9 cellular contexts compared by ENCODE assay signal in the genomic region with DNA sequence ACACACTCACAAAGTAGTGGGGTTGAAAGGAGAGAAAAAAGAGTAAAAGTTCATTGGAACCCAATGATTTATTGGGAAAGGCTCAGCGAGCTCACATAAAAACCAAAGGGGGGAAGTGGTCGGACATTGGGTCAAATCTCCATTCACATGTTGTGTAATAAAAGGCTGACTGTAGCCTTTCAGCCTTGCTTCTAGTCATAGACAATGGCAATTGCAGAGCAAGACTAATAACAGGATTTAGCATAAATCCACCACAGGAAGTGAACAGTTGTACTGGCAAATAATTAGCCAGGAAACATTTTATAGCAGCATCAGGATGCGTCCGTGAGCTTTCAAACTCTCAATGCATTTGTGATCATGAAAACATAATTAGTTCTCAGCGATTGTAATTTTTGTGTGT.
DNase-seq lines count a peak whose midpoint lies in the region; ATAC-seq, FAIRE-seq and TF ChIP-seq lines count a peak whose summit lies in the region.
"Had no signal": no experiment of that assay in that cellular context is flagged by ENCODE, and none has a peak within 500 bp of the region (broad histone marks: within the 10 kb centered on the region; RNA-seq: fewer than 3 reads in every experiment).

No MANE protein-coding gene starts in this region.

- no peak for FAIRE-seq in GM12892 (lab: Jason Lieb, UNC)

- DNase-seq in RPMI7951 (ENCODE audit: low read depth) (peak; percentile 31), midbrain (lab: John Stamatoyannopoulos, UW) (peak; percentile 7), GM12892 (ENCODE audit: insufficient read length) (no peak), DMS 273 (lab: John Stamatoyannopoulos, UW; ENCODE audit: unreplicated experiment) (no peak), left lobe of liver (ENCODE audit: low spot score) (no peak)
- DNase-seq: SW 1271 had no signal

- TF ChIP-seq POLR2A in GM12892 (IDR thresholded peaks at IDR 0.05; ENCODE audit: low read depth, low read length): no peak

- peak; percentile 73 for ATAC-seq in GM18868 (IDR thresholded peaks at IDR 0.05; ENCODE audit: unreplicated experiment)
- ATAC-seq in HG02943 (IDR thresholded peaks at IDR 0.05; ENCODE audit: low read depth, unreplicated experiment): peak; percentile 82
- ATAC-seq in left lobe of liver: no peak
- ATAC-seq in HG02852 (IDR thresholded peaks at IDR 0.05; ENCODE audit: unreplicated experiment): no peak

Comparison
In these comparisons a context has a peak if more than half of its experiments do, and no peak if none do; other contexts are left out.
1. ATAC-seq: peak in GM18868 (single experiment) and HG02943 (single experiment); none in left lobe of liver (single experiment) and HG02852 (single experiment).
2. DNase-seq: peak in RPMI7951 (single experiment) and midbrain (single experiment); none in GM12892 (single experiment), DMS 273 (single experiment) and left lobe of liver (single experiment).